ENCODE assay signal across 8 cellular contexts in genomic region chr3:124592658-124593441, GRCh38.
DNase-seq lines count a peak whose midpoint lies in the region; ATAC-seq and TF ChIP-seq lines count a peak whose summit lies in the region.

No MANE protein-coding gene starts in this region.

- H3K14ac ChIP-seq in neuronal stem cell (ENCODE audit: low read length) = no peak overlapping the region

- H3K27me3 ChIP-seq in left ventricle myocardium inferior (ENCODE audit: low read depth) (no peaks in the 10 kb centered on the region), upper lobe of right lung (no peaks in the 10 kb centered on the region), neuronal stem cell (ENCODE audit: control insufficient read depth in 3 of 3, insufficient read depth in 3 of 3, low read depth in 1 of 3, low read length in 3 of 3) (no peaks in the 10 kb centered on the region)

- H3K23ac ChIP-seq in neuronal stem cell (ENCODE audit: low read depth, low read length, poor library complexity) = no peak overlapping the region

- no peak overlapping the region for H2BK5ac ChIP-seq in neuronal stem cell (ENCODE audit: low read length)

- no CpG with 5 or more reads among the region's 3 CpGs for WGBS in neuronal stem cell (ENCODE audit: extremely low coverage in 2 of 2, insufficient read length in 2 of 2, insufficient replicate concordance in 1 of 2), 2 donors

- no peak overlapping the region for H2AK5ac ChIP-seq in neuronal stem cell (ENCODE audit: low read depth, low read length)

- no peaks in the 10 kb centered on the region for H3K79me1 ChIP-seq in neuronal stem cell (ENCODE audit: low read depth, low read length)

- no peak overlapping the region for H3K4me2 ChIP-seq in neuronal stem cell (ENCODE audit: insufficient read depth, low read length, poor library complexity, severe bottlenecking)

- no peak overlapping the region for H3K9ac ChIP-seq in neuronal stem cell (ENCODE audit: low read depth, low read length, poor library complexity)

- ATAC-seq in Right ventricle myocardium inferior (no peak), HG03378 (IDR thresholded peaks at IDR 0.05; ENCODE audit: unreplicated experiment) (peak; percentile 71), upper lobe of right lung (peak; percentile 88)

- intact Hi-C loops in left ventricle myocardium inferior (cut with micrococcal nuclease) (no loop called here), Right ventricle myocardium inferior (cut with DNase I) (no loop called here), upper lobe of right lung (cut with DNase I) (no loop called here), CD14-positive monocyte (cut with micrococcal nuclease) (no loop called here)

- no peak overlapping the region for H3K4me3 ChIP-seq in left ventricle myocardium inferior
- no peak overlapping the region for H3K4me3 ChIP-seq in epithelial cell of esophagus (ENCODE audit: low read length)
- no peak overlapping the region for H3K4me3 ChIP-seq in upper lobe of right lung
- no peak overlapping the region for H3K4me3 ChIP-seq in neuronal stem cell (ENCODE audit: low read length in 2 of 2)

- no peaks in the 10 kb centered on the region for H3K36me3 ChIP-seq in left ventricle myocardium inferior
- no peaks in the 10 kb centered on the region for H3K36me3 ChIP-seq in upper lobe of right lung
- H3K36me3 ChIP-seq in neuronal stem cell (replicated peaks in 1 of 2; ENCODE audit: control insufficient read depth in 2 of 2, insufficient read depth in 2 of 2, low read length in 2 of 2) = no peaks in the 10 kb centered on the region

- no peak overlapping the region for H4K91ac ChIP-seq in neuronal stem cell (ENCODE audit: low read depth, low read length, poor library complexity)

- H3K4me1 ChIP-seq in left ventricle myocardium inferior (peaks cover 52% of the 10 kb centered on the region), upper lobe of right lung (no peaks in the 10 kb centered on the region), neuronal stem cell (ENCODE audit: control insufficient read depth in 2 of 2, insufficient read depth in 1 of 2, low read depth in 1 of 2, low read length in 2 of 2) (no peaks in the 10 kb centered on the region)

- DNase-seq in left ventricle myocardium inferior = no peak
- no peak for DNase-seq in Right ventricle myocardium inferior (ENCODE audit: missing footprints)
- DNase-seq in epithelial cell of esophagus (ENCODE audit: low read depth) = peak; percentile 92
- DNase-seq in upper lobe of right lung = peak; percentile 72
- DNase-seq in CD14-positive monocyte (ENCODE audit: low spot score) = no peak
- DNase-seq in neuronal stem cell (ENCODE audit: low spot score) = no peak
- no peak for DNase-seq in inferior parietal cortex (ENCODE audit: extremely low spot score)

- H4K8ac ChIP-seq in neuronal stem cell (ENCODE audit: low read depth, low read length) = no peak overlapping the region

- H2AFZ ChIP-seq in neuronal stem cell (ENCODE audit: low read length) = no peak overlapping the region

- no peaks in the 10 kb centered on the region for H3K36me3 Mint-ChIP-seq in CD14-positive monocyte

- H3K27ac Mint-ChIP-seq in CD14-positive monocyte = no peak overlapping the region

- H3K18ac ChIP-seq in neuronal stem cell (ENCODE audit: low read length) = no peak overlapping the region

- no peaks in the 10 kb centered on the region for H3K9me3 ChIP-seq in left ventricle myocardium inferior (replicated peaks)
- no peaks in the 10 kb centered on the region for H3K9me3 ChIP-seq in upper lobe of right lung
- H3K9me3 ChIP-seq in neuronal stem cell (replicated peaks in 1 of 2; ENCODE audit: control insufficient read depth in 2 of 2, insufficient read depth in 1 of 2, low read depth in 1 of 2, low read length in 2 of 2) = no peaks in the 10 kb centered on the region

- H3K27me3 Mint-ChIP-seq in CD14-positive monocyte (ENCODE audit: low read depth in 3 of 3) = peaks cover 2 to 18% (median 16%) of the 10 kb centered on the region in 3 donors

- H2BK12ac ChIP-seq in neuronal stem cell (ENCODE audit: low read length) = no peak overlapping the region

- no peak overlapping the region for H3K4me3 Mint-ChIP-seq in CD14-positive monocyte

- H3K4me1 Mint-ChIP-seq in CD14-positive monocyte = no peaks in the 10 kb centered on the region

- no peak for TF ChIP-seq CTCF in left ventricle myocardium inferior (IDR thresholded peaks at IDR 0.05; ENCODE audit: borderline replicate concordance)
- no peak for TF ChIP-seq CTCF in epithelial cell of esophagus (IDR thresholded peaks at IDR 0.05; ENCODE audit: insufficient read depth, low read depth, low read length, missing control alignments)
- no peak for TF ChIP-seq CTCF in upper lobe of right lung (IDR thresholded peaks at IDR 0.05)
- TF ChIP-seq CTCF in CD14-positive monocyte (IDR thresholded peaks at IDR 0.05) = no peak

- no peaks in the 10 kb centered on the region for H3K9me3 Mint-ChIP-seq in CD14-positive monocyte

- H3K27ac ChIP-seq in left ventricle myocardium inferior (replicated peaks) (peak overlapping the region; percentile 24), upper lobe of right lung (no peak overlapping the region), neuronal stem cell (replicated peaks; ENCODE audit: low read length) (no peak overlapping the region)

- H2BK120ac ChIP-seq in neuronal stem cell (ENCODE audit: low read depth, low read length) = no peak overlapping the region

- no peak overlapping the region for H2BK15ac ChIP-seq in neuronal stem cell (ENCODE audit: low read length)

- H3K4ac ChIP-seq in neuronal stem cell (ENCODE audit: low read length) = no peak overlapping the region

Comparison
In these comparisons a context has a peak if more than half of its experiments do, and no peak if none do; other contexts are left out.
1. DNase-seq: peak in epithelial cell of esophagus (single experiment) and upper lobe of right lung (single experiment); none in left ventricle myocardium inferior (single experiment), Right ventricle myocardium inferior (single experiment), CD14-positive monocyte (single experiment), neuronal stem cell (single experiment) and inferior parietal cortex (single experiment).